Comparison of ENCODE assay signal across 1 cellular context in the genomic region with DNA sequence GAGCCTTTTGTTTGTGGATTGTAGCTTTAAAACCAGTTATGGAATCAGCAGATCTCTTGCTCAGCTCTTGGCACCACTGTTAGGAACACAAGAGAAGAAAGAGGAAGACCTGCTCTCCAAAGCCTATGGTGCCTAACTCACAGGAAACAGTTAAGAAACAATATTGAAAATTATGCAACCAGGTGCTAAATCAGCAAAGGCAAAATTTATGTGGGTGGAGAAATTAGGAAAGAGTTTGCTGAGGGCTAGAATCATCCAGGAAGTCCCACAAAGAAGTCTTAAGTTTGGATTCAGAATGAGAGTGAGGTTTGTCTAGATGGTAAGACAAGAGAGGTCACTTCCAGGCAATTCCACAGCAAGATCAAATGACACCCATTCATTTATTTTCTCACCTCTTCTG.
TF ChIP-seq lines count a peak whose summit lies in the region.

No MANE protein-coding gene starts in this region.

TF ChIP-seq in K562, 482 proteins besides CTCF, POLR2A, EP300 and RAD21 (continued from another document):
- TF ChIP-seq CEBPG (CRISPR knock-in tag; IDR thresholded peaks at IDR 0.05) (no peak), CEBPG (tag; conservative IDR thresholded peaks at IDR 0.05 in 1 of 2, IDR thresholded peaks at IDR 0.05 in 1 of 2) (peak in 1 of 2 experiments; percentile 46; a peak in 1 of 4 replicates)
